ENCODE assay signal across 8 cellular contexts in genomic region chr19:2563546-2563945, GRCh38.
A peak's percentile ranks its signal among the peaks of the same experiment; 100 is the strongest.
DNase-seq lines count a peak whose midpoint lies in the region; ATAC-seq and TF ChIP-seq lines count a peak whose summit lies in the region.
"Not testable (repeated sequence)": the region's sequence is repeated elsewhere in the genome, so short reads cannot be mapped to it uniquely, and the experiment has no call there.

No MANE protein-coding gene starts in this region.

- POLR2A ChIA-PET in T-cell (lab: Charles Lee): not testable (repeated sequence)
- POLR2A ChIA-PET in activated CD8-positive, alpha-beta T cell treated with anti-CD3 and anti-CD28 coated beads, Interleukin-2, amount 10 ng/mL, durations not matched to agents 7 days and 5 days (lab: Charles Lee): interaction anchor here (0.7 kb wide), 1 partner anchor 88 kb away, joined by 4 read pairs; the partner anchor contains the start of gene GADD45B

- H3K9me3 ChIP-seq in CD4-positive, CD25-positive, alpha-beta regulatory T cell (ENCODE audit: control insufficient read depth in 2 of 2, low read length in 2 of 2); left lung: not testable (repeated sequence)

- peak overlapping the region in 1 of 3 donors; percentile 56 for H3K27ac Mint-ChIP-seq in CD4-positive, CD25-positive, alpha-beta regulatory T cell
- H3K27ac Mint-ChIP-seq in T-cell: peak overlapping the region in 1 of 2 donors; percentile 27
- peak overlapping the region; percentile 99 for H3K27ac Mint-ChIP-seq in activated CD8-positive, alpha-beta T cell treated with anti-CD3 and anti-CD28 coated beads, Interleukin-2, amount 10 ng/mL, durations not matched to agents 7 days and 5 days
- not testable (repeated sequence) for H3K27ac Mint-ChIP-seq in activated naive CD8-positive, alpha-beta T cell
- H3K27ac Mint-ChIP-seq in effector memory CD8-positive, alpha-beta T cell: peak overlapping the region in 1 of 2 donors; percentile 51
- H3K27ac Mint-ChIP-seq in stimulated activated naive B cell treated with anti-CD40 and anti-IgM and Interleukin-4, amounts not matched to agents 10 μg/mL and 1 μg/mL and 100 μg/mL, for 72 hours: peak overlapping the region; percentile 97

- not testable (repeated sequence) for TF ChIP-seq CTCF in left lung (IDR thresholded peaks at IDR 0.05)

- CTCF ChIA-PET in T-cell (lab: Charles Lee): interaction anchor here in 1 of 2 donors (0.6 to 1.0 kb wide), 2 partner anchors 11 to 50 kb away, joined by 3 to 4 read pairs; no protein-coding TSS in a partner anchor
- CTCF ChIA-PET in activated CD8-positive, alpha-beta T cell treated with anti-CD3 and anti-CD28 coated beads, Interleukin-2, amount 10 ng/mL, durations not matched to agents 7 days and 5 days (lab: Charles Lee): not testable (repeated sequence)

- peaks cover 26% of the 10 kb centered on the region for H3K4me1 ChIP-seq in CD4-positive, CD25-positive, alpha-beta regulatory T cell (ENCODE audit: control insufficient read depth, insufficient read depth, low read length, poor library complexity, severe bottlenecking)
- H3K4me1 ChIP-seq in left lung: peaks cover 0 to 26% of the 10 kb centered on the region in 2 donors

- H3K4me3 ChIP-seq in CD4-positive, CD25-positive, alpha-beta regulatory T cell (ENCODE audit: low read depth, low read length); left lung: not testable (repeated sequence)

- not testable (repeated sequence) for H3K27ac ChIP-seq in CD4-positive, CD25-positive, alpha-beta regulatory T cell (ENCODE audit: insufficient read depth, low read length, poor library complexity, severe bottlenecking); left lung

- DNase-seq in CD4-positive, CD25-positive, alpha-beta regulatory T cell; T-cell; activated CD8-positive, alpha-beta T cell treated with anti-CD3 and anti-CD28 coated beads, Interleukin-2, amount 10 ng/mL, durations not matched to agents 7 days and 5 days; effector memory CD8-positive, alpha-beta T cell; stimulated activated naive B cell treated with anti-CD40 and anti-IgM and Interleukin-4, amounts not matched to agents 10 μg/mL and 1 μg/mL and 100 μg/mL, for 72 hours: not testable (repeated sequence)
- DNase-seq in left lung (peak; percentile 2 to 11), posterior vena cava (ENCODE audit: low spot score) (peak; percentile 38)

- not testable (repeated sequence) for H3K36me3 Mint-ChIP-seq in CD4-positive, CD25-positive, alpha-beta regulatory T cell; T-cell; activated CD8-positive, alpha-beta T cell treated with anti-CD3 and anti-CD28 coated beads, Interleukin-2, amount 10 ng/mL, durations not matched to agents 7 days and 5 days (ENCODE audit: low read depth); activated naive CD8-positive, alpha-beta T cell; effector memory CD8-positive, alpha-beta T cell (ENCODE audit: insufficient read depth); stimulated activated naive B cell treated with anti-CD40 and anti-IgM and Interleukin-4, amounts not matched to agents 10 μg/mL and 1 μg/mL and 100 μg/mL, for 72 hours

- H3K36me3 ChIP-seq in CD4-positive, CD25-positive, alpha-beta regulatory T cell (ENCODE audit: control insufficient read depth, insufficient read depth, low read length); left lung: not testable (repeated sequence)

- peak overlapping the region in 3 of 4 donors; percentile 54 to 94 (median 75) for H3K4me3 Mint-ChIP-seq in CD4-positive, CD25-positive, alpha-beta regulatory T cell
- H3K4me3 Mint-ChIP-seq in T-cell: peak overlapping the region in 2 of 3 donors; percentile 41 to 93
- H3K4me3 Mint-ChIP-seq in activated CD8-positive, alpha-beta T cell treated with anti-CD3 and anti-CD28 coated beads, Interleukin-2, amount 10 ng/mL, durations not matched to agents 7 days and 5 days: not testable (repeated sequence)
- H3K4me3 Mint-ChIP-seq in activated naive CD8-positive, alpha-beta T cell: peak overlapping the region; percentile 82
- H3K4me3 Mint-ChIP-seq in effector memory CD8-positive, alpha-beta T cell: peak overlapping the region; percentile 82 to 89
- peak overlapping the region in 1 of 2 donors; percentile 89 for H3K4me3 Mint-ChIP-seq in stimulated activated naive B cell treated with anti-CD40 and anti-IgM and Interleukin-4, amounts not matched to agents 10 μg/mL and 1 μg/mL and 100 μg/mL, for 72 hours

- not testable (repeated sequence) for H3K9me3 Mint-ChIP-seq in CD4-positive, CD25-positive, alpha-beta regulatory T cell; T-cell; activated CD8-positive, alpha-beta T cell treated with anti-CD3 and anti-CD28 coated beads, Interleukin-2, amount 10 ng/mL, durations not matched to agents 7 days and 5 days (ENCODE audit: insufficient read depth); activated naive CD8-positive, alpha-beta T cell (ENCODE audit: low read depth); effector memory CD8-positive, alpha-beta T cell; stimulated activated naive B cell treated with anti-CD40 and anti-IgM and Interleukin-4, amounts not matched to agents 10 μg/mL and 1 μg/mL and 100 μg/mL, for 72 hours

- not testable (repeated sequence) for ATAC-seq in CD4-positive, CD25-positive, alpha-beta regulatory T cell (ENCODE audit: low read depth in 2 of 2); T-cell (replicated peaks in 1 of 4); activated CD8-positive, alpha-beta T cell treated with anti-CD3 and anti-CD28 coated beads, Interleukin-2, amount 10 ng/mL, durations not matched to agents 7 days and 5 days; effector memory CD8-positive, alpha-beta T cell (replicated peaks); left lung; stimulated activated naive B cell treated with anti-CD40 and anti-IgM and Interleukin-4, amounts not matched to agents 10 μg/mL and 1 μg/mL and 100 μg/mL, for 72 hours (replicated peaks)

- intact Hi-C loops in left lung (cut with DNase I); posterior vena cava (cut with DNase I): not testable (repeated sequence)

- H3K4me1 Mint-ChIP-seq in CD4-positive, CD25-positive, alpha-beta regulatory T cell: peaks cover 5 to 36% (median 13%) of the 10 kb centered on the region in 4 donors
- peaks cover 25 to 39% (median 38%) of the 10 kb centered on the region in 3 donors for H3K4me1 Mint-ChIP-seq in T-cell
- peaks cover 64% of the 10 kb centered on the region for H3K4me1 Mint-ChIP-seq in activated CD8-positive, alpha-beta T cell treated with anti-CD3 and anti-CD28 coated beads, Interleukin-2, amount 10 ng/mL, durations not matched to agents 7 days and 5 days (ENCODE audit: low read depth)
- peaks cover 33% of the 10 kb centered on the region for H3K4me1 Mint-ChIP-seq in activated naive CD8-positive, alpha-beta T cell (ENCODE audit: low read depth)
- H3K4me1 Mint-ChIP-seq in effector memory CD8-positive, alpha-beta T cell (ENCODE audit: low read depth in 2 of 2): peaks cover 10 to 23% of the 10 kb centered on the region in 2 donors
- H3K4me1 Mint-ChIP-seq in stimulated activated naive B cell treated with anti-CD40 and anti-IgM and Interleukin-4, amounts not matched to agents 10 μg/mL and 1 μg/mL and 100 μg/mL, for 72 hours: peaks cover 47 to 76% of the 10 kb centered on the region in 2 donors

- H3K27me3 Mint-ChIP-seq in CD4-positive, CD25-positive, alpha-beta regulatory T cell; T-cell; activated CD8-positive, alpha-beta T cell treated with anti-CD3 and anti-CD28 coated beads, Interleukin-2, amount 10 ng/mL, durations not matched to agents 7 days and 5 days (ENCODE audit: low read depth); activated naive CD8-positive, alpha-beta T cell; effector memory CD8-positive, alpha-beta T cell; stimulated activated naive B cell treated with anti-CD40 and anti-IgM and Interleukin-4, amounts not matched to agents 10 μg/mL and 1 μg/mL and 100 μg/mL, for 72 hours: not testable (repeated sequence)

- H3K27me3 ChIP-seq in CD4-positive, CD25-positive, alpha-beta regulatory T cell (ENCODE audit: control insufficient read depth, insufficient read depth, low read length); left lung: not testable (repeated sequence)
